26 cellular contexts compared by ENCODE assay signal in genomic region chr3:120265989-120266388, GRCh38. TPM values are rescaled to one million over a fixed set of nuclear protein-coding genes. Genes with fewer than 3 reads are reported as not detected.
"Had no signal": no experiment of that assay in that cellular context is flagged by ENCODE, and none has a peak within 500 bp of the region (broad histone marks: within the 10 kb centered on the region; RNA-seq: fewer than 3 reads in every experiment).

No MANE protein-coding gene starts in this region.

- H3K9me3 ChIP-seq: stomach, suprapubic skin, testis, thoracic aorta, thyroid gland, tibial artery, tibial nerve, transverse colon, upper lobe of left lung, upper lobe of right lung, uterus, vagina had no signal

- H3K36me3 ChIP-seq: stomach, suprapubic skin, thoracic aorta, thyroid gland, tibial artery, tibial nerve, transverse colon, upper lobe of left lung, upper lobe of right lung, uterus, vagina had no signal

- H3K27me3 ChIP-seq: stomach, suprapubic skin, testis, thyroid gland, tibial artery, tibial nerve, transverse colon, upper lobe of left lung, upper lobe of right lung, uterus, vagina had no signal

- H3K27ac ChIP-seq: stomach, suprapubic skin, testis, thoracic aorta, thyroid gland, tibial artery, tibial nerve, transverse colon, upper lobe of left lung, upper lobe of right lung, uterus, vagina had no signal

- H3K4me3 ChIP-seq: stomach, suprapubic skin, testis, thoracic aorta, thyroid gland, tibial artery, tibial nerve, transverse colon, upper lobe of left lung, upper lobe of right lung, uterus, vagina had no signal

- H3K4me1 ChIP-seq: stomach, suprapubic skin, testis, thyroid gland, tibial artery, tibial nerve, transverse colon, upper lobe of left lung, upper lobe of right lung, uterus, vagina had no signal

- DNase-seq: stimulated activated CD4-positive, alpha-beta T cell treated with anti-CD3 and anti-CD28 coated beads, Interleukin-2, amount 100 ng/mL, for 48 hours; stimulated activated CD4-positive, alpha-beta T cell treated with anti-CD3 and anti-CD28 coated beads, Interleukin-4, amount 100 ng/mL, for 1 hour; stimulated activated CD4-positive, alpha-beta T cell treated with anti-CD3 and anti-CD28 coated beads, Interleukin-4, amount 100 ng/mL, for 24 hours; stimulated activated CD4-positive, alpha-beta T cell treated with anti-CD3 and anti-CD28 coated beads, Interleukin-4, amount 100 ng/mL, for 4 hours; stimulated activated CD8-positive, alpha-beta memory T cell treated with anti-CD3 and anti-CD28 coated beads, Interleukin-4, amount 100 ng/mL, for 48 hours; stimulated activated naive B cell treated with anti-CD40 and anti-IgM and Interleukin-4, amounts not matched to agents 10 μg/mL and 1 μg/mL and 100 μg/mL, for 72 hours; stimulated activated naive CD4-positive, alpha-beta T cell; stimulated activated naive CD4-positive, alpha-beta T cell treated with Interleukin-2 at 50 U/mL for 16 hours; stimulated activated naive CD8-positive, alpha-beta T cell treated with anti-CD3 and anti-CD28 coated beads, Interleukin-15, amount 100 ng/mL, for 72 hours; stimulated activated naive CD8-positive, alpha-beta T cell treated with anti-CD3 and anti-CD28 coated beads, Interleukin-15, Interleukin-2, amounts not matched to agents 100 U/mL and 50 U/mL, for 24 hours; stomach; substantia nigra; testis; thyroid gland; tibial artery; transverse colon; trophoblast cell; upper lobe of left lung; upper lobe of right lung; uterus had no signal

- ATAC-seq: stimulated activated effector memory CD8-positive, alpha-beta T cell treated with anti-CD3 and anti-CD28 coated beads, Interleukin-12 subunit alpha, Interleukin-12 subunit beta, amount 100 ng/mL, for 72 hours; stimulated activated memory B cell treated with anti-CD40 and anti-IgM and Interleukin-4, amounts not matched to agents 10 μg/mL and 1 μg/mL and 100 μg/mL, for 72 hours; stimulated activated naive B cell treated with anti-CD40 and anti-IgM and Interleukin-4, amounts not matched to agents 10 μg/mL and 1 μg/mL and 100 μg/mL, for 72 hours; stimulated activated naive CD8-positive, alpha-beta T cell treated with anti-CD3 and anti-CD28 coated beads, Interleukin-15, amount 100 ng/mL, for 72 hours; stimulated activated naive CD8-positive, alpha-beta T cell treated with anti-CD3 and anti-CD28 coated beads, Interleukin-15, Interleukin-2, amounts not matched to agents 100 U/mL and 50 U/mL, for 24 hours; upper lobe of right lung had no signal

RNA-seq across cellular contexts. Expression of gene GPR156, which starts 19.0 kb away (rescaled TPM):
- total RNA-seq: thyroid gland, vagina had no signal
